ENCODE assay signal across 14 cellular contexts in the genomic region with DNA sequence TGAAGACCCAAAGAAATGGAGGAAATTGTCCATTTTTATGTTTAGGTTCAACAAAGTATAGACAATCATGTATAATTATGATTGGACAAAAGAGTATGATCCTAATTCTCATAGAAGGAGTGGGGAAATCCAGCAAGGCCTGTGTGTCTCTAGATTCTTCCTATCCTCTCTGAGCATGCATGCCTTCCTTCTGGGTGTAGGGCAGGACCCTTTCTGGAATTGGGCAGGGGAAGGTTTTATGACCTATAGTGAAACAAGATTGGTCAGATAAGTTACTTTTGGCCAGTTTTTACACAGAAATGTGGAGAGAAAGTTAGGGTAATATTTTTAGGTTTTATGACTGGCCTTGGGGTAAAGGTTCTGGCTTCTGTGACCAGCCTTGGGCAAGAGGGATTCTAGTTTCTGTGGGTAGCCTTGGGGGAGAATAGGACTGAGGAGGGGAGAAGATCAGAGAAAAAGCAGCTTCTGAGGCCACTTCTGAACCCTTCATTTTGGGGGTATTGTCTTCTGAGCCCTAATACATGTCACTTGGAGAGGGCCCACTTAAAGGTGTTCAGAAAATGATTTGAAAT.
DNase-seq lines count a peak whose midpoint lies in the region; ATAC-seq and TF ChIP-seq lines count a peak whose summit lies in the region.
"Had no signal": no experiment of that assay in that cellular context is flagged by ENCODE, and none has a peak within 500 bp of the region (broad histone marks: within the 10 kb centered on the region; RNA-seq: fewer than 3 reads in every experiment).

No MANE protein-coding gene starts in this region.

- no peaks in the 10 kb centered on the region for H3F3A ChIP-seq in GM23338 (replicated peaks; ENCODE audit: low read depth)

- no peak overlapping the region for H3K4me2 ChIP-seq in GM23338
- H3K4me2 ChIP-seq: A549 had no signal

- H3K9me3 Mint-ChIP-seq in Calu3 (ENCODE audit: low read depth, unreplicated experiment) (no peaks in the 10 kb centered on the region), GM23338 (no peaks in the 10 kb centered on the region)
- peaks cover 3% of the 10 kb centered on the region for H3K9me3 Mint-ChIP-seq in activated T-helper 2 cell treated with anti-CD3 and anti-CD28 coated beads, Interferon-gamma antibody, Interleukin-2, Interleukin-4, amounts not matched to agents 10 μg/mL and 5 μg/mL and 100 μg/mL, durations not matched to agents 14 hours and 24 hours and 36 hours
- no peaks in the 10 kb centered on the region for H3K9me3 Mint-ChIP-seq in stimulated activated effector memory CD8-positive, alpha-beta T cell treated with anti-CD3 and anti-CD28 coated beads, Interleukin-12 subunit alpha, Interleukin-12 subunit beta, amount 100 ng/mL, for 72 hours
- H3K9me3 Mint-ChIP-seq: CD14-positive monocyte; CD8-positive, alpha-beta T cell had no signal

- ATAC-seq in GM23338, result no peak
- peak; percentile 44 for ATAC-seq in stimulated activated effector memory CD8-positive, alpha-beta T cell treated with anti-CD3 and anti-CD28 coated beads, Interleukin-12 subunit alpha, Interleukin-12 subunit beta, amount 100 ng/mL, for 72 hours
- ATAC-seq in left lung, result no peak
- ATAC-seq: A549; CD8-positive, alpha-beta T cell had no signal

- no peak for DNase-seq in Calu3
- no peak for DNase-seq in GM23338 (ENCODE audit: low spot score)
- DNase-seq in activated T-helper 2 cell treated with anti-CD3 and anti-CD28 coated beads, Interferon-gamma antibody, Interleukin-2, Interleukin-4, amounts not matched to agents 10 μg/mL and 5 μg/mL and 100 μg/mL, durations not matched to agents 14 hours and 24 hours and 36 hours (ENCODE audit: low spot score), result no peak
- DNase-seq in stimulated activated effector memory CD8-positive, alpha-beta T cell treated with anti-CD3 and anti-CD28 coated beads, Interleukin-12 subunit alpha, Interleukin-12 subunit beta, amount 100 ng/mL, for 72 hours (ENCODE audit: low spot score in 2 of 2), result no peak
- DNase-seq in SK-N-DZ (ENCODE audit: low spot score), result no peak
- no peak for DNase-seq in NCI-H2081 (lab: John Stamatoyannopoulos, UW)
- no peak for DNase-seq in left lung
- DNase-seq: CD8-positive, alpha-beta T cell; COR-L47; DMS 273 treated with DMSO at 0.1 percent for 48 hours; KG1 had no signal

- CTCF ChIA-PET in Calu3 (lab: Charles Lee), result no interaction called here

- BruUV-seq in Calu3 (replicated peaks; lab: Mats Ljungman, UMichigan), result no TSS peak

- H3K9me3 ChIP-seq in left lung, result no peaks in the 10 kb centered on the region
- H3K9me3 ChIP-seq: A549 had no signal

- H3K27me3 ChIP-seq in GM23338 (ENCODE audit: insufficient read depth) (no peaks in the 10 kb centered on the region), left lung (no peaks in the 10 kb centered on the region)

- no peaks in the 10 kb centered on the region for H3K36me3 Mint-ChIP-seq in Calu3 (ENCODE audit: insufficient read depth, unreplicated experiment)
- no peaks in the 10 kb centered on the region for H3K36me3 Mint-ChIP-seq in GM23338 (ENCODE audit: low read depth)
- peaks cover 8% of the 10 kb centered on the region for H3K36me3 Mint-ChIP-seq in activated T-helper 2 cell treated with anti-CD3 and anti-CD28 coated beads, Interferon-gamma antibody, Interleukin-2, Interleukin-4, amounts not matched to agents 10 μg/mL and 5 μg/mL and 100 μg/mL, durations not matched to agents 14 hours and 24 hours and 36 hours (ENCODE audit: low read depth)
- H3K36me3 Mint-ChIP-seq in stimulated activated effector memory CD8-positive, alpha-beta T cell treated with anti-CD3 and anti-CD28 coated beads, Interleukin-12 subunit alpha, Interleukin-12 subunit beta, amount 100 ng/mL, for 72 hours, result no peaks in the 10 kb centered on the region

- no peaks in the 10 kb centered on the region for H3K79me2 ChIP-seq in GM23338 (replicated peaks; ENCODE audit: insufficient read depth)

- H3K27ac ChIP-seq in GM23338 (ENCODE audit: low read depth) (no peak overlapping the region), left lung (no peak overlapping the region)
- H3K27ac ChIP-seq: A549 had no signal

- no peak for TF ChIP-seq CTCF in Calu3 (IDR thresholded peaks at IDR 0.05; ENCODE audit: unreplicated experiment)
- no peak for TF ChIP-seq CTCF in GM23338 (conservative IDR thresholded peaks at IDR 0.05; ENCODE audit: low read depth in 2 of 2)
- no peak for TF ChIP-seq CTCF in left lung (IDR thresholded peaks at IDR 0.05)

- no peak overlapping the region for H3K4me3 ChIP-seq in GM23338
- H3K4me3 ChIP-seq in left lung, result no peak overlapping the region
- H3K4me3 ChIP-seq: A549 had no signal

- H2AFZ ChIP-seq in GM23338, result no peak overlapping the region

- H3K27ac Mint-ChIP-seq in Calu3 (ENCODE audit: unreplicated experiment) (peak overlapping the region; percentile 69), GM23338 (peak overlapping the region; percentile 81)
- H3K27ac Mint-ChIP-seq in activated T-helper 2 cell treated with anti-CD3 and anti-CD28 coated beads, Interferon-gamma antibody, Interleukin-2, Interleukin-4, amounts not matched to agents 10 μg/mL and 5 μg/mL and 100 μg/mL, durations not matched to agents 14 hours and 24 hours and 36 hours, result peak overlapping the region; percentile 1
- no peak overlapping the region for H3K27ac Mint-ChIP-seq in stimulated activated effector memory CD8-positive, alpha-beta T cell treated with anti-CD3 and anti-CD28 coated beads, Interleukin-12 subunit alpha, Interleukin-12 subunit beta, amount 100 ng/mL, for 72 hours
- H3K27ac Mint-ChIP-seq: CD8-positive, alpha-beta T cell; IgD-negative memory B cell had no signal

- no peaks in the 10 kb centered on the region for H4K20me1 ChIP-seq in GM23338 (replicated peaks; ENCODE audit: insufficient read depth)

- H3K4me3 Mint-ChIP-seq in Calu3 (ENCODE audit: low read depth, unreplicated experiment), result no peak overlapping the region
- H3K4me3 Mint-ChIP-seq in GM23338, result no peak overlapping the region
- no peak overlapping the region for H3K4me3 Mint-ChIP-seq in activated T-helper 2 cell treated with anti-CD3 and anti-CD28 coated beads, Interferon-gamma antibody, Interleukin-2, Interleukin-4, amounts not matched to agents 10 μg/mL and 5 μg/mL and 100 μg/mL, durations not matched to agents 14 hours and 24 hours and 36 hours (ENCODE audit: low read depth)
- no peak overlapping the region for H3K4me3 Mint-ChIP-seq in stimulated activated effector memory CD8-positive, alpha-beta T cell treated with anti-CD3 and anti-CD28 coated beads, Interleukin-12 subunit alpha, Interleukin-12 subunit beta, amount 100 ng/mL, for 72 hours
- H3K4me3 Mint-ChIP-seq: CD14-positive monocyte; CD8-positive, alpha-beta T cell; IgD-negative memory B cell had no signal

- H3K36me3 ChIP-seq in GM23338 (ENCODE audit: insufficient read depth) (no peaks in the 10 kb centered on the region), left lung (no peaks in the 10 kb centered on the region)

- H3K4me1 Mint-ChIP-seq in Calu3 (ENCODE audit: low read depth, unreplicated experiment), result peaks cover 17% of the 10 kb centered on the region
- peaks cover 37% of the 10 kb centered on the region for H3K4me1 Mint-ChIP-seq in GM23338
- H3K4me1 Mint-ChIP-seq in activated T-helper 2 cell treated with anti-CD3 and anti-CD28 coated beads, Interferon-gamma antibody, Interleukin-2, Interleukin-4, amounts not matched to agents 10 μg/mL and 5 μg/mL and 100 μg/mL, durations not matched to agents 14 hours and 24 hours and 36 hours (ENCODE audit: low read depth), result peaks cover 10% of the 10 kb centered on the region
- H3K4me1 Mint-ChIP-seq in stimulated activated effector memory CD8-positive, alpha-beta T cell treated with anti-CD3 and anti-CD28 coated beads, Interleukin-12 subunit alpha, Interleukin-12 subunit beta, amount 100 ng/mL, for 72 hours, result peaks cover 16% of the 10 kb centered on the region

- H3K4me1 ChIP-seq in GM23338 (ENCODE audit: insufficient read depth), result peaks cover 32% of the 10 kb centered on the region
- no peaks in the 10 kb centered on the region for H3K4me1 ChIP-seq in left lung
- H3K4me1 ChIP-seq: A549 had no signal

- no peaks in the 10 kb centered on the region for H3K27me3 Mint-ChIP-seq in Calu3 (ENCODE audit: unreplicated experiment)
- no peaks in the 10 kb centered on the region for H3K27me3 Mint-ChIP-seq in GM23338 (ENCODE audit: insufficient read depth, low read depth, poor library complexity)
- no peaks in the 10 kb centered on the region for H3K27me3 Mint-ChIP-seq in activated T-helper 2 cell treated with anti-CD3 and anti-CD28 coated beads, Interferon-gamma antibody, Interleukin-2, Interleukin-4, amounts not matched to agents 10 μg/mL and 5 μg/mL and 100 μg/mL, durations not matched to agents 14 hours and 24 hours and 36 hours (ENCODE audit: low read depth)
- H3K27me3 Mint-ChIP-seq: IgD-negative memory B cell had no signal

- intact Hi-C loops in Calu3 (cut with micrococcal nuclease; ENCODE audit: unreplicated experiment) (loop anchor here (10.0 kb wide), 1 partner anchor 313 kb away; no protein-coding TSS in a partner anchor), left lung (cut with DNase I) (no loop called here)
- intact Hi-C loops in activated T-helper 2 cell treated with anti-CD3 and anti-CD28 coated beads, Interferon-gamma antibody, Interleukin-2, Interleukin-4, amounts not matched to agents 10 μg/mL and 5 μg/mL and 100 μg/mL, durations not matched to agents 14 hours and 24 hours and 36 hours (cut with micrococcal nuclease), result loop anchor here (1.0 kb wide), 1 partner anchor 51 kb away; no protein-coding TSS in a partner anchor

- no peaks in the 10 kb centered on the region for H3K9me2 ChIP-seq in GM23338 (ENCODE audit: insufficient read depth)

Comparison
In these comparisons a context has a peak if more than half of its experiments do, and no peak if none do; other contexts are left out.
1. intact Hi-C loops: an anchor here in Calu3 (10.0 kb wide) and activated T-helper 2 cell treated with anti-CD3 and anti-CD28 coated beads, Interferon-gamma antibody, Interleukin-2, Interleukin-4, amounts not matched to agents 10 μg/mL and 5 μg/mL and 100 μg/mL, durations not matched to agents 14 hours and 24 hours and 36 hours (1.0 kb wide); none called in left lung.